In the genomic region with DNA sequence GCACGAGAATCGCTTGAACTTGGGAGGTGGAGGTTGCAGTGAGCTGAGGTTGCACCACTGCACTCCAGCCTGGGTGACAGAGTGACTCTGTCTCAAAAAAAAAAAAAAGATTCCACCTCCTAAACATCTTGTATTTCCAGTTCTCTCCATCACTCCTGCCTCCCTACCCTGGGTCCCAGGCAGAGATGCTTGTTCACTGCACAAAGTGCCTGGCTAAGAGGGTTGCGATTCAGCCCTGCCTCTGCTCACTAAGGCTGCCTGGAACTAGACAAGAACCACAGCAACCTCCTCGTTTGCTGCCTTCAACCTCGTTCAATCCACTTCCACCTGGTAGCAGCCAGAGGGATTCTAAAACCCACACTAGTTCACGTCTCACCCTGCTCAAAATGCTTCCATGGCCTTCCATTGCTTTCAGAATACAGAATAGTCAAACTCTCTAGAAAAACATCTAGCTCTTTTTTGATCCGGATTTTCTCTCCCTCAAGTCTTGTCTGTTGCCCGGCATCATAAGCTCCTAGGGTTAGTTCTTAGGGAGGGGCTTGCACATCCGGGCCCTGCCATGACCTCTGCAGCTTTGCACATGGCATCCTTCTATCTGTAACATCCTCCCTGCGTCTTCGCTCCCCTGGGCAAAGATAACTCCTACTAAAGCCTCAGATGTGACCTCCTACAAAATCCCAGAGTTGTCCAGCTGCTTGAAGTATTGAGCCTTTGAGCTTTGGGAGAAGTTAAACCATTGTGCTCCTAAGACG, we compare ENCODE assay signal across 8 cellular contexts. TPM values are rescaled to one million over a fixed set of nuclear protein-coding genes. Genes with fewer than 3 reads are reported as not detected.
A peak's percentile ranks its signal among the peaks of the same experiment; 100 is the strongest.
DNase-seq lines count a peak whose midpoint lies in the region; FAIRE-seq and TF ChIP-seq lines count a peak whose summit lies in the region.

No MANE protein-coding gene starts in this region.

- no peak overlapping the region for H2AK5ac ChIP-seq in H1 (ENCODE audit: low read depth, low read length)

- no peak overlapping the region for H3K4me2 ChIP-seq in mammary epithelial cell (ENCODE audit: insufficient read depth, low read depth, low read length)
- H3K4me2 ChIP-seq in OCI-LY3 (ENCODE audit: low read length): peak overlapping the region; percentile 99
- peak overlapping the region; percentile 82 to 98 for H3K4me2 ChIP-seq in H1 (ENCODE audit: insufficient read depth in 1 of 2, low read depth in 2 of 2, low read length in 2 of 2)

- intact Hi-C loops in MCF 10A (cut with micrococcal nuclease) (no loop called here), mammary epithelial cell (cut with micrococcal nuclease) (no loop called here), stomach (cut with DNase I; ENCODE audit: low total_unique reads) (no loop called here), ovary (cut with DNase I) (loop anchor here in 1 of 4 donors (10.0 kb wide), 1 partner anchor 78 kb away; the partner anchor contains the start of gene ABTB1)

- TF ChIP-seq POLR2A in H1 (IDR thresholded peaks at IDR 0.05; ENCODE audit: control extremely low read depth in 1 of 2, low read depth in 2 of 2, low read length in 2 of 2) (no peak), stomach (IDR thresholded peaks at IDR 0.05) (no peak), ovary (IDR thresholded peaks at IDR 0.05) (no peak)

- peaks cover 10% of the 10 kb centered on the region for H3K4me1 ChIP-seq in mammary epithelial cell (ENCODE audit: insufficient read depth, low read length)
- H3K4me1 ChIP-seq in OCI-LY3 (ENCODE audit: low read length): peaks cover 29% of the 10 kb centered on the region
- H3K4me1 ChIP-seq in H1 (replicated peaks in 1 of 4; ENCODE audit: control insufficient read depth in 3 of 4, insufficient read depth in 4 of 4, low read length in 3 of 4): peaks cover 9 to 12% (median 9%) of the 10 kb centered on the region in 4 experiments
- peaks cover 4 to 31% (median 16%) of the 10 kb centered on the region in 4 donors for H3K4me1 ChIP-seq in stomach
- no peaks in the 10 kb centered on the region for H3K4me1 ChIP-seq in ovary (ENCODE audit: insufficient read depth)

- H3K4me3 Mint-ChIP-seq in MCF 10A (ENCODE audit: unreplicated experiment): peak overlapping the region; percentile 63

- H4K20me1 ChIP-seq in mammary epithelial cell (ENCODE audit: insufficient read depth, low read length): no peaks in the 10 kb centered on the region
- H4K20me1 ChIP-seq in OCI-LY3 (ENCODE audit: insufficient read depth, low read length): peaks cover 7% of the 10 kb centered on the region
- H4K20me1 ChIP-seq in H1 (replicated peaks in 1 of 2; ENCODE audit: control insufficient read depth in 1 of 2, insufficient read depth in 2 of 2, low read length in 2 of 2): peaks cover 0 to 4% of the 10 kb centered on the region in 2 experiments

- TF ChIP-seq EP300 in H1 (IDR thresholded peaks at IDR 0.05; ENCODE audit: borderline replicate concordance in 1 of 2, low read depth in 2 of 2, low read length in 2 of 2): no peak
- TF ChIP-seq EP300 in stomach (IDR thresholded peaks at IDR 0.05): no peak
- no peak for TF ChIP-seq EP300 in ovary (IDR thresholded peaks at IDR 0.05)

- no peak overlapping the region for H2AFZ ChIP-seq in mammary epithelial cell (ENCODE audit: low read depth, low read length)
- H2AFZ ChIP-seq in OCI-LY3 (ENCODE audit: low read depth, low read length): no peak overlapping the region
- H2AFZ ChIP-seq in H1 (ENCODE audit: low read length): no peak overlapping the region

- H3K27me3 ChIP-seq in mammary epithelial cell (ENCODE audit: insufficient read depth, low read length): no peaks in the 10 kb centered on the region
- no peaks in the 10 kb centered on the region for H3K27me3 ChIP-seq in OCI-LY3 (ENCODE audit: low read depth, low read length)
- H3K27me3 ChIP-seq in H1 (replicated peaks in 1 of 4; ENCODE audit: control insufficient read depth in 3 of 4, extremely low read depth in 1 of 4, insufficient read depth in 3 of 4, low read length in 3 of 4): no peaks in the 10 kb centered on the region
- no peaks in the 10 kb centered on the region for H3K27me3 ChIP-seq in stomach
- no peaks in the 10 kb centered on the region for H3K27me3 ChIP-seq in ovary

- no peak overlapping the region for H3K9ac ChIP-seq in mammary epithelial cell (ENCODE audit: insufficient read depth, low read length)
- peak overlapping the region; percentile 65 for H3K9ac ChIP-seq in OCI-LY3 (ENCODE audit: low read length)
- H3K9ac ChIP-seq in H1 (replicated peaks in 1 of 4; ENCODE audit: extremely low read depth in 1 of 4, low read depth in 3 of 4, low read length in 3 of 4): no peak overlapping the region

- no peak for TF ChIP-seq CTCF in MCF 10A (IDR thresholded peaks at IDR 0.05; ENCODE audit: unreplicated experiment)
- no peak for TF ChIP-seq CTCF in mammary epithelial cell (conservative IDR thresholded peaks at IDR 0.05 in 1 of 2, IDR thresholded peaks at IDR 0.05 in 1 of 2; ENCODE audit: extremely low read depth in 1 of 2, insufficient read depth in 1 of 2, low read depth in 1 of 2, low read length in 2 of 2)
- no peak for TF ChIP-seq CTCF in OCI-LY3 (IDR thresholded peaks at IDR 0.05; ENCODE audit: low read depth, low read length)
- TF ChIP-seq CTCF in H1 (IDR thresholded peaks at IDR 0.05; ENCODE audit: control extremely low read depth in 1 of 3, insufficient read depth in 1 of 3, low read depth in 1 of 3, low read length in 3 of 3): no peak
- no peak for TF ChIP-seq CTCF in stomach (IDR thresholded peaks at IDR 0.05)
- TF ChIP-seq CTCF in ovary (IDR thresholded peaks at IDR 0.05): no peak

- no peak overlapping the region for H3K18ac ChIP-seq in H1 (ENCODE audit: extremely low read depth, low read length)

- no peak overlapping the region for H3K27ac Mint-ChIP-seq in MCF 10A (ENCODE audit: low read depth, unreplicated experiment)

- peaks cover 4% of the 10 kb centered on the region for H3K36me3 Mint-ChIP-seq in MCF 10A (ENCODE audit: insufficient read depth, unreplicated experiment)

- no peak overlapping the region for H2BK5ac ChIP-seq in H1 (ENCODE audit: low read depth, low read length)

- no peak for TF ChIP-seq RAD21 in H1 (IDR thresholded peaks at IDR 0.05 in 1 of 2, conservative IDR thresholded peaks at IDR 0.05 in 1 of 2; ENCODE audit: low read depth in 2 of 2, low read length in 2 of 2)

- H4K91ac ChIP-seq in H1 (replicated peaks; ENCODE audit: insufficient read length, low read length): peak overlapping the region; percentile 66

- no peaks in the 10 kb centered on the region for H3K9me3 Mint-ChIP-seq in MCF 10A (ENCODE audit: unreplicated experiment)

- no peak overlapping the region for H3K56ac ChIP-seq in H1 (replicated peaks; ENCODE audit: insufficient read length, low read depth, low read length)

- no peak for DNase-seq in MCF 10A (ENCODE audit: unreplicated experiment)
- no peak for DNase-seq in mammary epithelial cell
- DNase-seq in H1 (ENCODE audit: low read depth in 1 of 2, low spot score in 2 of 2): no peak
- no peak for DNase-seq in stomach
- no peak for DNase-seq in ovary
- DNase-seq in KG1 (lab: John Stamatoyannopoulos, UW): no peak
- no peak for DNase-seq in putamen (ENCODE audit: low spot score)

- H3K79me2 ChIP-seq in mammary epithelial cell (ENCODE audit: insufficient read depth, low read length): peaks cover 23% of the 10 kb centered on the region
- H3K79me2 ChIP-seq in OCI-LY3 (ENCODE audit: low read length): peaks cover 54% of the 10 kb centered on the region
- H3K79me2 ChIP-seq in H1 (ENCODE audit: control insufficient read depth in 1 of 2, insufficient read depth in 2 of 2, low read length in 2 of 2): peaks cover 16 to 39% of the 10 kb centered on the region in 2 experiments

- peaks cover 5% of the 10 kb centered on the region; the same call in 1 of the 2 replicates for H3K23me2 ChIP-seq in H1 (ENCODE audit: low read depth, low read length)

- H2BK120ac ChIP-seq in H1 (replicated peaks; ENCODE audit: low read depth, low read length): no peak overlapping the region

- H3K4ac ChIP-seq in H1 (replicated peaks; ENCODE audit: insufficient read length, low read depth, low read length): peak overlapping the region; percentile 32

- H3K4me3 ChIP-seq in mammary epithelial cell (replicated peaks in 1 of 3; ENCODE audit: insufficient read depth in 1 of 3, low read depth in 2 of 3, low read length in 3 of 3) (no peak overlapping the region), OCI-LY3 (ENCODE audit: low read length) (peak overlapping the region; percentile 96), H1 (ENCODE audit: extremely low read depth in 1 of 4, insufficient read depth in 2 of 4, low read depth in 3 of 4, low read length in 4 of 4) (peak overlapping the region in 2 of 4 experiments; percentile 2 to 78; a peak in 4 of 8 replicates), stomach (peak overlapping the region; percentile 53 to 71 (median 60)), ovary (no peak overlapping the region)

- H3K36me3 ChIP-seq in mammary epithelial cell (ENCODE audit: insufficient read depth, low read length) (peaks cover 7% of the 10 kb centered on the region), OCI-LY3 (replicated peaks; ENCODE audit: low read depth, low read length) (peaks cover 35% of the 10 kb centered on the region), H1 (ENCODE audit: control insufficient read depth in 2 of 4, insufficient read depth in 4 of 4, low read length in 3 of 4) (peaks cover 16 to 33% (median 21%) of the 10 kb centered on the region in 4 experiments), stomach (peaks cover 0 to 5% (median 0%) of the 10 kb centered on the region in 4 donors), ovary (no peaks in the 10 kb centered on the region)

- FAIRE-seq in H1 (lab: Jason Lieb, UNC): no peak

- no peak overlapping the region for H3K14ac ChIP-seq in H1 (ENCODE audit: insufficient read length)

- H2BK20ac ChIP-seq in H1 (ENCODE audit: low read length): no peak overlapping the region

- no peak overlapping the region for H2BK12ac ChIP-seq in H1 (ENCODE audit: low read depth, low read length)

- CTCF ChIA-PET in MCF 10A (lab: Yijun Ruan, JAX) (interaction anchor here (1.0 to 1.6 kb wide), 4 partner anchors 13 to 1021 kb away, joined by 3 to 6 read pairs (median 4); no protein-coding TSS in a partner anchor), mammary epithelial cell (lab: Charles Lee; ENCODE audit: low non-redundant PET) (interaction anchor here (0.8 kb wide), 1 partner anchor 22 kb away, joined by 5 read pairs; no protein-coding TSS in a partner anchor), H1 (lab: Charles Lee; ENCODE audit: partially characterized antibody) (interaction anchor here (0.7 to 3.3 kb wide), 9 partner anchors 9 to 541 kb away, joined by 3 to 13 read pairs (median 3); no protein-coding TSS in a partner anchor)

- 83% methylated on average over 11 of the region's 12 CpGs for WGBS in mammary epithelial cell (ENCODE audit: low coverage, missing lambda C conversion rate)
- WGBS in H1 (ENCODE audit: extremely low coverage in 1 of 2, insufficient coverage in 1 of 2, insufficient read length in 1 of 2, insufficient replicate concordance in 2 of 2, low coverage in 1 of 2, low lambda C conversion rate in 2 of 2, missing lambda C conversion rate in 1 of 2), 2 experiments: 76% methylated on average over 12 of the region's 12 CpGs; no CpG with 5 or more reads in 1 of the 2 experiments
- 77 to 84% (median 81%) methylated on average over 12 of the region's 12 CpGs for WGBS in stomach, 5 donors
- WGBS in ovary, 3 donors: 50 to 60% (median 51%) methylated on average over 12 of the region's 12 CpGs

- no peak overlapping the region; the same call in 1 of the 2 replicates for H2BK15ac ChIP-seq in H1 (ENCODE audit: low read length)

- H3K23ac ChIP-seq in H1 (ENCODE audit: insufficient read length): no peak overlapping the region

- dilution Hi-C loops in mammary epithelial cell (cut with HindIII; ENCODE audit: low sequenced_read_pairs): no loop called here

- in situ Hi-C loops in mammary epithelial cell (cut with MboI; ENCODE audit: low sequenced_read_pairs in 2 of 2): no loop called here

- no peak overlapping the region for H3K27ac ChIP-seq in mammary epithelial cell (ENCODE audit: insufficient read depth, low read depth, low read length)
- H3K27ac ChIP-seq in OCI-LY3 (ENCODE audit: low read length): peak overlapping the region; percentile 24
- no peak overlapping the region for H3K27ac ChIP-seq in H1 (ENCODE audit: low read depth, low read length)
- H3K27ac ChIP-seq in stomach: peak overlapping the region in 1 of 5 donors; percentile 77
- H3K27ac ChIP-seq in ovary: no peak overlapping the region

- no peak overlapping the region for H4K8ac ChIP-seq in H1 (ENCODE audit: extremely low read depth, insufficient read depth, low read length)

- H3K27me3 Mint-ChIP-seq in MCF 10A (ENCODE audit: insufficient read depth, unreplicated experiment): no peaks in the 10 kb centered on the region

- POLR2A ChIA-PET in MCF 10A (lab: Yijun Ruan, JAX): interaction anchor here (0.6 to 2.5 kb wide), 6 partner anchors 7 to 1182 kb away, joined by 3 to 16 read pairs (median 3); partner anchors contain the start of gene TPRA1
- POLR2A ChIA-PET in H1 (lab: Charles Lee; ENCODE audit: partially characterized antibody): interaction anchor here (0.9 to 10.3 kb wide), 14 partner anchors 8 to 501 kb away, joined by 3 to 175 read pairs (median 10); partner anchors contain the start of genes PODXL2 and TPRA1

- peaks cover 9% of the 10 kb centered on the region for H3K4me1 Mint-ChIP-seq in MCF 10A (ENCODE audit: insufficient read depth, unreplicated experiment)

- H3K9me3 ChIP-seq in mammary epithelial cell (replicated peaks; ENCODE audit: insufficient read depth, low read length): no peaks in the 10 kb centered on the region
- no peaks in the 10 kb centered on the region for H3K9me3 ChIP-seq in OCI-LY3 (ENCODE audit: insufficient read depth, low read length)
- H3K9me3 ChIP-seq in H1 (ENCODE audit: insufficient read depth in 2 of 2, low read depth in 1 of 2, low read length in 1 of 2): no peaks in the 10 kb centered on the region
- no peaks in the 10 kb centered on the region for H3K9me3 ChIP-seq in stomach
- no peaks in the 10 kb centered on the region for H3K9me3 ChIP-seq in ovary

- BruUV-seq in MCF 10A (replicated peaks; lab: Mats Ljungman, UMichigan) (TSS peak; percentile 22), mammary epithelial cell (replicated peaks; lab: Mats Ljungman, UMichigan) (no TSS peak)

- no peak overlapping the region for H4K5ac ChIP-seq in H1 (ENCODE audit: insufficient read length, low read depth, low read length)

- H3K79me1 ChIP-seq in H1 (ENCODE audit: low read depth, low read length): peaks cover 11% of the 10 kb centered on the region; the same call in 1 of the 2 replicates

RNA-seq across cellular contexts. Expression of gene MCM2, which starts 1.0 kb away (rescaled TPM):
- total RNA-seq in MCF 10A (2022): 12.5 and 17.5 TPM in 2 replicates
- 10 to 100 TPM; 17.0 to 46.9 TPM for total RNA-seq in mammary epithelial cell
- polyA plus RNA-seq in mammary epithelial cell: 66.3 TPM
- polyA minus RNA-seq in mammary epithelial cell: 107 TPM
- total RNA-seq in H1 (2021; fragmentation: NEBNext Ultra II Directional; extraction: Animal tissue kit (Norgen Biotek cat#: 25700)): 147 and 152 TPM in 2 replicates
- polyA plus RNA-seq in H1 (2011; rRNA removed): 198 and 219 TPM in 2 replicates
- 192 TPM for polyA plus RNA-seq in H1 (2011; cell fraction: cytosol; rRNA removed)
- 281 TPM for polyA plus RNA-seq in H1 (2011; cell fraction: nucleus; rRNA removed)
- 113 to 163 TPM (median 157 TPM) in 4 replicates for polyA plus RNA-seq in H1 (2012, experiment 1 of 2)
- polyA plus RNA-seq in H1 (2012, experiment 2 of 2): 121 TPM
- polyA plus RNA-seq in H1 (2013, experiment 1 of 2): 66.3 TPM
- 61.3 TPM for polyA plus RNA-seq in H1 (2013, experiment 2 of 2)
- polyA minus RNA-seq in H1 (2011; rRNA and poly(A)+ RNA removed): 251 and 304 TPM in 2 replicates
- polyA minus RNA-seq in H1 (2011; cell fraction: cytosol; rRNA and poly(A)+ RNA removed): 156 TPM
- 124 TPM for polyA minus RNA-seq in H1 (2011; cell fraction: nucleus; rRNA and poly(A)+ RNA removed)
- 10 to 100 TPM in 1 of 5 donors, 1 to 10 TPM in 3, not detected in 1; 2.6 to 16.5 (median 7.6) TPM for total RNA-seq in stomach
- polyA plus RNA-seq in stomach: 1 to 10 TPM; 3.4 to 6.8 (median 5.4) TPM
- 10 to 100 TPM in 2 of 7 donors, 1 to 10 TPM in 5; 3.6 to 11.8 (median 7.1) TPM for total RNA-seq in ovary
- 1 to 10 TPM; 3.4 to 6.1 TPM for polyA plus RNA-seq in ovary

RNA-seq across cellular contexts. Expression of gene TPRA1, which starts 6.7 kb away (rescaled TPM):
- total RNA-seq in MCF 10A (2022) (47.0 and 57.2 TPM in 2 replicates), mammary epithelial cell (10 to 100 TPM; 30.3 to 44.5 TPM), stomach (10 to 100 TPM; 12.8 to 46.4 (median 25.8) TPM), ovary (10 to 100 TPM; 31.5 to 40.3 (median 36.7) TPM)
- polyA plus RNA-seq in mammary epithelial cell (31.4 TPM), H1 (2011; rRNA removed) (38.5 and 40.4 TPM in 2 replicates), stomach (10 to 100 TPM; 10.1 to 22.9 (median 14.6) TPM), ovary (10 to 100 TPM in 1 of 2 donors, 1 to 10 TPM in 1; 6.4 to 35.2 TPM)
- 28.9 TPM for polyA minus RNA-seq in mammary epithelial cell
- total RNA-seq in H1 (2021; fragmentation: NEBNext Ultra II Directional; extraction: Animal tissue kit (Norgen Biotek cat#: 25700)): 17.9 and 18.8 TPM in 2 replicates
- polyA plus RNA-seq in H1 (2011; cell fraction: cytosol; rRNA removed): 26.2 TPM
- polyA plus RNA-seq in H1 (2011; cell fraction: nucleus; rRNA removed): 44.8 TPM
- 13.6 to 21.6 TPM (median 19.1 TPM) in 4 replicates for polyA plus RNA-seq in H1 (2012, experiment 1 of 2)
- 22.5 TPM for polyA plus RNA-seq in H1 (2012, experiment 2 of 2)
- polyA plus RNA-seq in H1 (2013, experiment 1 of 2): 16.6 TPM
- 17.0 TPM for polyA plus RNA-seq in H1 (2013, experiment 2 of 2)
- polyA minus RNA-seq in H1 (2011; rRNA and poly(A)+ RNA removed): 17.8 and 25.6 TPM in 2 replicates
- polyA minus RNA-seq in H1 (2011; cell fraction: cytosol; rRNA and poly(A)+ RNA removed): 13.9 TPM
- polyA minus RNA-seq in H1 (2011; cell fraction: nucleus; rRNA and poly(A)+ RNA removed): 13.7 TPM

RNA-seq across cellular contexts. Expression of gene PODXL2, which starts 31.8 kb away (rescaled TPM):
- total RNA-seq in MCF 10A (2022) (10.1 and 10.4 TPM in 2 replicates), mammary epithelial cell (1 to 10 TPM; 1.5 to 4.3 TPM), stomach (10 to 100 TPM in 4 of 5 donors, 1 to 10 TPM in 1; 5.3 to 50.9 (median 15.6) TPM), ovary (10 to 100 TPM in 3 of 7 donors, 1 to 10 TPM in 4; 5.3 to 14.3 (median 7.3) TPM)
- polyA plus RNA-seq in mammary epithelial cell (0.11 TPM), H1 (2011; rRNA removed) (27.6 and 32.3 TPM in 2 replicates), stomach (10 to 100 TPM in 2 of 3 donors, 1 to 10 TPM in 1; 6.3 to 11.6 (median 10.6) TPM), ovary (1 to 10 TPM; 8.9 to 10.0 TPM)
- polyA minus RNA-seq in mammary epithelial cell: not detected
- 31.4 and 31.6 TPM in 2 replicates for total RNA-seq in H1 (2021; fragmentation: NEBNext Ultra II Directional; extraction: Animal tissue kit (Norgen Biotek cat#: 25700))
- polyA plus RNA-seq in H1 (2011; cell fraction: cytosol; rRNA removed): 31.9 TPM
- 34.9 TPM for polyA plus RNA-seq in H1 (2011; cell fraction: nucleus; rRNA removed)
- 18.1 to 34.6 TPM (median 28.5 TPM) in 4 replicates for polyA plus RNA-seq in H1 (2012, experiment 1 of 2)
- 24.7 TPM for polyA plus RNA-seq in H1 (2012, experiment 2 of 2)
- 45.7 TPM for polyA plus RNA-seq in H1 (2013, experiment 1 of 2)
- 44.4 TPM for polyA plus RNA-seq in H1 (2013, experiment 2 of 2)
- polyA minus RNA-seq in H1 (2011; rRNA and poly(A)+ RNA removed): 12.9 and 17.4 TPM in 2 replicates
- 14.2 TPM for polyA minus RNA-seq in H1 (2011; cell fraction: cytosol; rRNA and poly(A)+ RNA removed)
- 13.5 TPM for polyA minus RNA-seq in H1 (2011; cell fraction: nucleus; rRNA and poly(A)+ RNA removed)

Comparison
In these comparisons a context has a peak if more than half of its experiments do, and no peak if none do; other contexts are left out.
1. H3K4me3 ChIP-seq: peak in OCI-LY3 (single experiment) and stomach (4 of 4); none in mammary epithelial cell (0 of 3) and ovary (single experiment).